In genomic region chr14:103788086-103788485, GRCh38 we compare ENCODE assay signal across 20 cellular contexts.
"Had no signal": no experiment of that assay in that cellular context is flagged by ENCODE, and none has a peak within 500 bp of the region (broad histone marks: within the 10 kb centered on the region; RNA-seq: fewer than 3 reads in every experiment).

No MANE protein-coding gene starts in this region.

- ATAC-seq: Panc1, PC-3, Right ventricle myocardium inferior had no signal

- H3K36me3 ChIP-seq: MG63, SJCRH30 had no signal

- H3K4me3 ChIP-seq: MG63, SJCRH30 had no signal

- H3K27me3 ChIP-seq: MG63, SJCRH30 had no signal

- DNase-seq: KBM-7, MG63, NCI-H1092, NCI-H1105 treated with DMSO at 0.1 percent for 48 hours, NCI-H1417 treated with DMSO at 0.1 percent for 48 hours, NCI-H146, NCI-H1694 treated with DMSO at 0.1 percent for 48 hours, NCI-H1930, NCI-H2081, NCI-H2107, NCI-H2227 treated with DMSO at 0.1 percent for 48 hours, NCI-H524 treated with DMSO at 0.1 percent for 48 hours, NCI-H69, NCI-H774, PC-3, SHP77 treated with DMSO at 0.1 percent for 48 hours, SJCRH30 had no signal

- H3K4me1 ChIP-seq: SJCRH30 had no signal

- H3K27ac ChIP-seq: RWPE1, SJCRH30 had no signal

- H3K9me3 ChIP-seq: MG63, SJCRH30 had no signal
